Comparison of ENCODE assay signal across 23 cellular contexts in the genomic region with DNA sequence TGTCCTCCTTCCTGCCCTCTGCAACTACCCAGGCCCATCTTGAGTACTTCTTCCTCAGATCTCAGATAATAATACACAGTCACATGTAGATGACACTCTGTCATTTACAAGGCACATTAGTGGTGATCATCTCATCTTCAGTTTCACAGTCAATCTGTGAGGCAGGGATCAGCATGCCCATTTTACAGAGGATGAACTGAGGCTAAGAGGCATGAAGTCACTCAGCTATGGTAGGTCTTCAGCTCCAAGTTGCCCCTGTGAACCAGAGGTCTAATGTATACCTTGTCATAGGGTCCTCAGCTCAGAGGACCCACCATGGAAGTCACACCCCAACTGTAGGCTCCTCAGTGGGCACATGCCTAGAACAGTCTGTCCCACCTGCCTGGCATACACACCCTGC. TPM values are rescaled to one million over a fixed set of nuclear protein-coding genes. Genes with fewer than 3 reads are reported as not detected.
DNase-seq lines count a peak whose midpoint lies in the region; ATAC-seq, FAIRE-seq and TF ChIP-seq lines count a peak whose summit lies in the region.
"Had no signal": no experiment of that assay in that cellular context is flagged by ENCODE, and none has a peak within 500 bp of the region (broad histone marks: within the 10 kb centered on the region; RNA-seq: fewer than 3 reads in every experiment).

No MANE protein-coding gene starts in this region.

- no peak overlapping the region for H3K27ac ChIP-seq in HepG2 (ENCODE audit: extremely low read length, insufficient read depth, low read length)
- no peak overlapping the region for H3K27ac ChIP-seq in right lobe of liver
- H3K27ac ChIP-seq: BLaER1 had no signal

- in situ Hi-C loops in HepG2 (cut with HindIII; ENCODE audit: extremely low pct_ligation_motif_present, low pct_unique_long_range_greater_than_20kb) = no loop called here

- no peaks in the 10 kb centered on the region for H3K27me3 Mint-ChIP-seq in activated T-helper 17 cell treated with anti-CD3 and anti-CD28 coated beads, Interleukin-2, amount 50 U/mL, for 72 hours
- H3K27me3 Mint-ChIP-seq in central memory CD8-positive, alpha-beta T cell = no peaks in the 10 kb centered on the region
- H3K27me3 Mint-ChIP-seq: CD4-positive, CD25-positive, alpha-beta regulatory T cell had no signal

- H3K36me3 ChIP-seq in HepG2 (replicated peaks in 1 of 2; ENCODE audit: control insufficient read depth in 1 of 2, insufficient read depth in 2 of 2, low read length in 2 of 2) (no peaks in the 10 kb centered on the region), right lobe of liver (no peaks in the 10 kb centered on the region)
- H3K36me3 ChIP-seq: BE2C, BLaER1 had no signal

- no peak overlapping the region for H3K9ac ChIP-seq in HepG2 (ENCODE audit: insufficient read depth, low read depth, low read length)
- H3K9ac ChIP-seq: BLaER1 had no signal

- no peak overlapping the region for H3K4me3 ChIP-seq in HepG2 (replicated peaks in 1 of 3; ENCODE audit: insufficient read depth in 1 of 3, low read depth in 2 of 3, low read length in 3 of 3)
- no peak overlapping the region for H3K4me3 ChIP-seq in right lobe of liver
- H3K4me3 ChIP-seq: BLaER1 had no signal

- TF ChIP-seq CTCF in HepG2 (CRISPR knock-in tag; IDR thresholded peaks at IDR 0.05) = no peak
- no peak for TF ChIP-seq CTCF in right lobe of liver (IDR thresholded peaks at IDR 0.05)

- no peak for TF ChIP-seq EP300 in HepG2 (IDR thresholded peaks at IDR 0.05; ENCODE audit: low read depth in 2 of 2, low read length in 2 of 2)
- no peak for TF ChIP-seq EP300 in HepG2 (CRISPR knock-in tag; IDR thresholded peaks at IDR 0.05; ENCODE audit: borderline replicate concordance)

- no peaks in the 10 kb centered on the region for H3K79me2 ChIP-seq in HepG2 (ENCODE audit: insufficient read depth, low read length)

- peaks cover 23% of the 10 kb centered on the region for H3K4me1 ChIP-seq in HepG2 (ENCODE audit: insufficient read depth, low read length)
- no peaks in the 10 kb centered on the region for H3K4me1 ChIP-seq in right lobe of liver
- H3K4me1 ChIP-seq: BLaER1 had no signal

- DNase-seq in HepG2 (ENCODE audit: low spot score) (no peak), right lobe of liver (no peak), NCI-H1105 (lab: John Stamatoyannopoulos, UW) (no peak), NCI-H748 (lab: John Stamatoyannopoulos, UW; ENCODE audit: unreplicated experiment) (no peak)
- DNase-seq in central memory CD8-positive, alpha-beta T cell (ENCODE audit: low spot score in 2 of 2) = no peak
- DNase-seq: 8988T; ACHN; BE2C; C1 segment of cervical spinal cord; Caco-2; Calu3; CD4-positive, CD25-positive, alpha-beta regulatory T cell; CD8-positive, alpha-beta T cell; DMS79 treated with DMSO at 0.1 percent for 48 hours; GF-D8 had no signal

- no peak overlapping the region for H3K4me3 Mint-ChIP-seq in activated T-helper 17 cell treated with anti-CD3 and anti-CD28 coated beads, Interleukin-2, amount 50 U/mL, for 72 hours
- H3K4me3 Mint-ChIP-seq in central memory CD8-positive, alpha-beta T cell = no peak overlapping the region
- H3K4me3 Mint-ChIP-seq: CD14-positive monocyte; CD4-positive, CD25-positive, alpha-beta regulatory T cell; CD8-positive, alpha-beta T cell had no signal

- TF ChIP-seq RAD21 in HepG2 (CRISPR knock-in tag; IDR thresholded peaks at IDR 0.05) = no peak

- H3K27ac Mint-ChIP-seq in activated T-helper 17 cell treated with anti-CD3 and anti-CD28 coated beads, Interleukin-2, amount 50 U/mL, for 72 hours = peak overlapping the region; percentile 29
- peak overlapping the region; percentile 3 for H3K27ac Mint-ChIP-seq in central memory CD8-positive, alpha-beta T cell (ENCODE audit: low read depth)
- H3K27ac Mint-ChIP-seq: CD8-positive, alpha-beta T cell had no signal

- CTCF ChIA-PET in HepG2 (lab: Yijun Ruan, JAX; ENCODE audit: low intra/inter-chr PET ratio, low total read pairs) = no interaction called here

- H3K9me3 ChIP-seq in HepG2 (ENCODE audit: low read length) (no peaks in the 10 kb centered on the region), right lobe of liver (no peaks in the 10 kb centered on the region)
- H3K9me3 ChIP-seq: BE2C, BLaER1, Caco-2 had no signal

- H3K4me2 ChIP-seq in HepG2 (ENCODE audit: low read depth, low read length) = no peak overlapping the region
- H3K4me2 ChIP-seq: BLaER1 had no signal

- H3K27me3 ChIP-seq in HepG2 (ENCODE audit: control insufficient read depth in 1 of 2, insufficient read depth in 2 of 2, low read length in 2 of 2) (peaks cover 3 to 27% of the 10 kb centered on the region in 2 experiments; a peak in 2 of 5 replicates), right lobe of liver (no peaks in the 10 kb centered on the region)
- H3K27me3 ChIP-seq: BE2C, BLaER1 had no signal

- no peak overlapping the region for H2AFZ ChIP-seq in HepG2 (ENCODE audit: low read length)

- TF ChIP-seq POLR2A in HepG2 (IDR thresholded peaks at IDR 0.05; ENCODE audit: insufficient read depth in 1 of 2, low read depth in 2 of 2, low read length in 2 of 2) (no peak), right lobe of liver (IDR thresholded peaks at IDR 0.05) (no peak)

- no peaks in the 10 kb centered on the region for H3K36me3 Mint-ChIP-seq in activated T-helper 17 cell treated with anti-CD3 and anti-CD28 coated beads, Interleukin-2, amount 50 U/mL, for 72 hours (ENCODE audit: low read depth)
- no peaks in the 10 kb centered on the region for H3K36me3 Mint-ChIP-seq in central memory CD8-positive, alpha-beta T cell (ENCODE audit: insufficient read depth)
- H3K36me3 Mint-ChIP-seq: CD14-positive monocyte; CD4-positive, CD25-positive, alpha-beta regulatory T cell; CD8-positive, alpha-beta T cell had no signal

- H4K20me1 ChIP-seq in HepG2 (ENCODE audit: insufficient read depth, low read length) = no peaks in the 10 kb centered on the region
- H4K20me1 ChIP-seq: BLaER1 had no signal

- ATAC-seq in HepG2 (no peak), right lobe of liver (no peak), GM18858 (IDR thresholded peaks at IDR 0.05; ENCODE audit: unreplicated experiment) (no peak)
- no peak for ATAC-seq in activated T-helper 17 cell treated with anti-CD3 and anti-CD28 coated beads, Interleukin-2, amount 50 U/mL, for 72 hours (replicated peaks)
- ATAC-seq in central memory CD8-positive, alpha-beta T cell (replicated peaks; ENCODE audit: extremely low read depth, poor library complexity, severe bottlenecking) = no peak
- ATAC-seq: CD8-positive, alpha-beta T cell had no signal

- FAIRE-seq in HepG2 (lab: Jason Lieb, UNC) = no peak
- FAIRE-seq: A204.1, D721Med, G401.6, GM12891 had no signal

- intact Hi-C loops in HepG2 (cut with micrococcal nuclease; ENCODE audit: unreplicated experiment) = no loop called here
- intact Hi-C loops in right lobe of liver (cut with DNase I) = no loop called here

- no peaks in the 10 kb centered on the region for H3K9me3 Mint-ChIP-seq in activated T-helper 17 cell treated with anti-CD3 and anti-CD28 coated beads, Interleukin-2, amount 50 U/mL, for 72 hours
- H3K9me3 Mint-ChIP-seq in central memory CD8-positive, alpha-beta T cell = no peaks in the 10 kb centered on the region
- H3K9me3 Mint-ChIP-seq: CD4-positive, CD25-positive, alpha-beta regulatory T cell; CD8-positive, alpha-beta T cell had no signal

- POLR2A ChIA-PET in HepG2 (lab: Yijun Ruan, JAX) = no interaction called here

- H3K4me1 Mint-ChIP-seq in activated T-helper 17 cell treated with anti-CD3 and anti-CD28 coated beads, Interleukin-2, amount 50 U/mL, for 72 hours = peaks cover 5% of the 10 kb centered on the region
- H3K4me1 Mint-ChIP-seq in central memory CD8-positive, alpha-beta T cell = peaks cover 10% of the 10 kb centered on the region
- H3K4me1 Mint-ChIP-seq: CD14-positive monocyte had no signal

- no TSS peak for BruUV-seq in HepG2 (replicated peaks; lab: Mats Ljungman, UMichigan)

RNA-seq across cellular contexts. Expression of a gene that starts 4.2 kb away (rescaled TPM):
- not detected in 2 replicates for total RNA-seq in HepG2 (2016; rRNA removed; fragmentation: Illumina TruSeq; extraction: Trizol)
- not detected in 2 replicates for total RNA-seq in HepG2 (2016; cell fraction: cytosol; rRNA removed; fragmentation: Illumina TruSeq; extraction: Trizol; ENCODE audit: low read depth)
- total RNA-seq in HepG2 (2016; cell fraction: insoluble cytoplasmic fraction; rRNA removed; fragmentation: Illumina TruSeq; extraction: Trizol) = not detected in 2 replicates
- not detected in 2 replicates for total RNA-seq in HepG2 (2016; cell fraction: membrane; rRNA removed; fragmentation: Illumina TruSeq; extraction: Trizol)
- not detected in 2 replicates for total RNA-seq in HepG2 (2016; cell fraction: nucleus; rRNA removed; fragmentation: Illumina TruSeq; extraction: Trizol)
- 0.03 and 0.08 TPM in 2 replicates for polyA plus RNA-seq in HepG2 (2011; rRNA removed)
- 0.01 and 0.04 TPM in 2 replicates for polyA plus RNA-seq in HepG2 (2011; cell fraction: cytosol; rRNA removed)
- polyA plus RNA-seq in HepG2 (2011; cell fraction: nucleus; rRNA removed) = 0.05 and 0.16 TPM in 2 replicates
- polyA plus RNA-seq in HepG2 (2012) = 0.04 TPM in 1 of 2 replicates, not detected in the other
- polyA plus RNA-seq in HepG2 (2016; cell fraction: cytosol; fragmentation: Illumina TruSeq; extraction: Trizol; ENCODE audit: low read depth) = not detected in 2 replicates
- not detected in 2 replicates for polyA plus RNA-seq in HepG2 (2016; cell fraction: insoluble cytoplasmic fraction; fragmentation: Illumina TruSeq; extraction: Trizol; ENCODE audit: low read depth)
- polyA plus RNA-seq in HepG2 (2016; cell fraction: membrane; fragmentation: Illumina TruSeq; extraction: Trizol; ENCODE audit: low read depth) = not detected in 2 replicates
- 0.12 TPM in 1 of 2 replicates, not detected in the other for polyA plus RNA-seq in HepG2 (2016; cell fraction: nucleus; fragmentation: Illumina TruSeq; extraction: Trizol; ENCODE audit: insufficient read depth, low read depth)
- 0.02 and 0.06 TPM in 2 replicates for polyA minus RNA-seq in HepG2 (2011; rRNA and poly(A)+ RNA removed; ENCODE audit: low replicate concordance)
- polyA minus RNA-seq in HepG2 (2011; cell fraction: cytosol; rRNA and poly(A)+ RNA removed) = not detected in 2 replicates
- 0.13 TPM in 1 of 2 replicates, not detected in the other for polyA minus RNA-seq in HepG2 (2011; cell fraction: nucleus; rRNA and poly(A)+ RNA removed)
- 1 to 10 TPM in 3 of 6 experiments, under 1 TPM in 3; 0.46 to 2.5 (median 0.99) TPM for total RNA-seq in right lobe of liver
- under 1 TPM; 0.05 to 0.09 TPM for total RNA-seq in activated T-helper 17 cell treated with anti-CD3 and anti-CD28 coated beads, Interleukin-2, amount 50 U/mL, for 72 hours
- total RNA-seq: Caco-2 had no signal
- polyA plus RNA-seq: CD14-positive monocyte; CD4-positive, CD25-positive, alpha-beta regulatory T cell had no signal

RNA-seq across cellular contexts. Expression of a gene that starts 30.4 kb away (rescaled TPM):
- total RNA-seq in HepG2 (2016; rRNA removed; fragmentation: Illumina TruSeq; extraction: Trizol) = 61.3 and 100 TPM in 2 replicates
- total RNA-seq in HepG2 (2016; cell fraction: cytosol; rRNA removed; fragmentation: Illumina TruSeq; extraction: Trizol; ENCODE audit: low read depth) = 12.9 and 13.1 TPM in 2 replicates
- 63.2 and 98.2 TPM in 2 replicates for total RNA-seq in HepG2 (2016; cell fraction: insoluble cytoplasmic fraction; rRNA removed; fragmentation: Illumina TruSeq; extraction: Trizol)
- 20.9 and 25.4 TPM in 2 replicates for total RNA-seq in HepG2 (2016; cell fraction: membrane; rRNA removed; fragmentation: Illumina TruSeq; extraction: Trizol)
- total RNA-seq in HepG2 (2016; cell fraction: nucleus; rRNA removed; fragmentation: Illumina TruSeq; extraction: Trizol) = 31.7 and 36.9 TPM in 2 replicates
- polyA plus RNA-seq in HepG2 (2011; rRNA removed) = 26.9 and 33.9 TPM in 2 replicates
- 16.3 and 18.6 TPM in 2 replicates for polyA plus RNA-seq in HepG2 (2011; cell fraction: cytosol; rRNA removed)
- polyA plus RNA-seq in HepG2 (2011; cell fraction: nucleus; rRNA removed) = 19.7 and 22.9 TPM in 2 replicates
- polyA plus RNA-seq in HepG2 (2012) = 42.1 and 52.0 TPM in 2 replicates
- polyA plus RNA-seq in HepG2 (2016; cell fraction: cytosol; fragmentation: Illumina TruSeq; extraction: Trizol; ENCODE audit: low read depth) = 4.3 and 5.1 TPM in 2 replicates
- 67.6 and 69.7 TPM in 2 replicates for polyA plus RNA-seq in HepG2 (2016; cell fraction: insoluble cytoplasmic fraction; fragmentation: Illumina TruSeq; extraction: Trizol; ENCODE audit: low read depth)
- polyA plus RNA-seq in HepG2 (2016; cell fraction: membrane; fragmentation: Illumina TruSeq; extraction: Trizol; ENCODE audit: low read depth) = 8.5 and 9.1 TPM in 2 replicates
- polyA plus RNA-seq in HepG2 (2016; cell fraction: nucleus; fragmentation: Illumina TruSeq; extraction: Trizol; ENCODE audit: insufficient read depth, low read depth) = 28.6 and 29.4 TPM in 2 replicates
- polyA minus RNA-seq in HepG2 (2011; rRNA and poly(A)+ RNA removed; ENCODE audit: low replicate concordance) = 11.6 and 14.2 TPM in 2 replicates
- polyA minus RNA-seq in HepG2 (2011; cell fraction: cytosol; rRNA and poly(A)+ RNA removed) = 36.0 and 47.6 TPM in 2 replicates
- 61.9 and 76.2 TPM in 2 replicates for polyA minus RNA-seq in HepG2 (2011; cell fraction: nucleus; rRNA and poly(A)+ RNA removed)
- 10 to 100 TPM; 57.6 to 80.9 (median 72.8) TPM for total RNA-seq in right lobe of liver
- 10 to 100 TPM; 61.1 to 74.2 TPM for total RNA-seq in activated T-helper 17 cell treated with anti-CD3 and anti-CD28 coated beads, Interleukin-2, amount 50 U/mL, for 72 hours
